ENCODE assay signal across 8 cellular contexts in the genomic region with DNA sequence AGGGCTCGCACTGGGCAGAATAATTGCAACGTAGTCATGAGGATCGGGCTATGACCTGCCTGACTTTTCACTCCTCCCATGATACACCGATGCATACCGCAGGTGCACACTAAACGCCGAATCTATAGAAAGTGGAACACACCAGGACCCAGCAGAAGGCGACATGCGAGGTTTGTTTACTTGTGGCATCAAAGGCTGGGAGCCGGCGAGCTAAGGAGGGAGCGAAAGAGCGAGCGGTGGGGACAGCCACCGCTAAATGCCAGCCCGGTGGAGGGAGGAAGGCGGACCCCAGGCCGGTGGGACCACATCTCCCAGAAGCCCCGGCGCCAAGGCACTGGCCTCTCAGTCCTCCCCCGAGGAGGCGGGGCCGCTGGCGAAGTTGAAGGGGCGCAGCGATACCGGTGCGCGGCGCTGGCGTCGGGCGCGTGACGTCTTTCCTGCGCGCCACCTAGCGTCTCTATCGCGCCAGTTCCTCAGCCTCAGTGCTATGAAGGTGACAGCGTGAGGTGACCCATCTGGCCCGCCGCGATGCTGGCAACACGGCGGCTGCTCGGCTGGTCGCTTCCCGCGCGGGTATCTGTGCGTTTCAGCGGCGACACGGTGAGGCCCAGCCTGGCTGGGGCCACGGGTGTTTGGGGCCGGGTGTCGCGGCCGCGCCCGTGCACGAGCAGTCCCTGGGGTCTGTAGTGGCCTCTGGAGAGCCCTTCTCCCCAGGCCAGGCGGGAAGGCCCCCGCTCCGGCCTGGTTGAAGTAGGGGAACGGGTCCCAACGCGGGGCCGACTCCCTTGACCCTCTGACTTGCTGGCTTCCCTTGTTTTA. TPM values are rescaled to one million over a fixed set of nuclear protein-coding genes. Genes with fewer than 3 reads are reported as not detected.
DNase-seq lines count a peak whose midpoint lies in the region; ATAC-seq lines count a peak whose summit lies in the region.

A gene (plus strand): TSS at position 460 of the 819 bp plus-strand sequence. CDS start 69 bp downstream, at position 529.

- H3K4me1 ChIP-seq in mucosa of rectum (ENCODE audit: control insufficient read depth in 2 of 2, insufficient read depth in 2 of 2, low read length in 2 of 2): peaks cover 8 to 12% of the 10 kb centered on the region in 2 donors

- peaks cover 12% of the 10 kb centered on the region for H3K27me3 Mint-ChIP-seq in IgD-negative memory B cell

- no peaks in the 10 kb centered on the region for H3K27me3 ChIP-seq in mucosa of rectum (ENCODE audit: control insufficient read depth in 2 of 2, insufficient read depth in 2 of 2, low read length in 2 of 2)

- H3K27ac ChIP-seq in mucosa of rectum (ENCODE audit: low read depth in 2 of 2, low read length in 2 of 2): peak within 1 kb of the TSS; percentile 67 to 86

- peak within 1 kb of the TSS; percentile 80 to 95 for H3K4me3 ChIP-seq in mucosa of rectum (ENCODE audit: low read length in 2 of 2)

- peak within 1 kb of the TSS; percentile 94 for H3K9ac ChIP-seq in mucosa of rectum (ENCODE audit: low read depth in 1 of 2, low read length in 2 of 2)

- peaks cover 23 to 27% of the 10 kb centered on the region in 2 donors for H3K36me3 ChIP-seq in mucosa of rectum (ENCODE audit: control insufficient read depth in 2 of 2, insufficient read depth in 2 of 2, low read length in 2 of 2)

- H3K4me1 Mint-ChIP-seq in IgD-negative memory B cell: peaks cover 5 to 13% (median 10%) of the 10 kb centered on the region in 3 donors

- peak within 1 kb of the TSS; percentile 69 to 83 (median 74) for H3K27ac Mint-ChIP-seq in IgD-negative memory B cell

- H3K9me3 Mint-ChIP-seq in IgD-negative memory B cell: no peaks in the 10 kb centered on the region

- H3K9me3 ChIP-seq in mucosa of rectum (ENCODE audit: control insufficient read depth in 2 of 2, low read length in 2 of 2): no peaks in the 10 kb centered on the region

- ATAC-seq in GM21526 (IDR thresholded peaks at IDR 0.05; ENCODE audit: low FRiP score, unreplicated experiment): peak; percentile 86

- DNase-seq in DMS114 treated with DMSO at 0.1 percent for 48 hours (lab: John Stamatoyannopoulos, UW; ENCODE audit: unreplicated experiment) (peak; percentile 100), OCI-M1 (lab: John Stamatoyannopoulos, UW) (peak; percentile 98), activated T-cell treated with anti-CD3 and anti-CD28 coated beads for 4 hours (peak; percentile 94), epidermal melanocyte (ENCODE audit: insufficient read length, low spot score) (peak; percentile 51)
- DNase-seq in stimulated activated CD8-positive, alpha-beta memory T cell treated with anti-CD3 and anti-CD28 coated beads, Interleukin-4, amount 100 ng/mL, for 48 hours: peak; percentile 98

- peaks cover 4% of the 10 kb centered on the region for H3K36me3 Mint-ChIP-seq in IgD-negative memory B cell

- H3K4me3 Mint-ChIP-seq in IgD-negative memory B cell: peak within 1 kb of the TSS; percentile 87 to 98 (median 94)

RNA-seq across cellular contexts. Expression of the gene that starts here (rescaled TPM):
- 121 TPM for polyA plus RNA-seq in IgD-negative memory B cell

Comparison
In these comparisons a context has a peak if more than half of its experiments do, and no peak if none do; other contexts are left out.
1. Peak in every context shown above with its lines: DNase-seq, ATAC-seq, H3K4me3 ChIP-seq and H3K27ac ChIP-seq.